ENCODE assay signal across 20 cellular contexts in the genomic region with DNA sequence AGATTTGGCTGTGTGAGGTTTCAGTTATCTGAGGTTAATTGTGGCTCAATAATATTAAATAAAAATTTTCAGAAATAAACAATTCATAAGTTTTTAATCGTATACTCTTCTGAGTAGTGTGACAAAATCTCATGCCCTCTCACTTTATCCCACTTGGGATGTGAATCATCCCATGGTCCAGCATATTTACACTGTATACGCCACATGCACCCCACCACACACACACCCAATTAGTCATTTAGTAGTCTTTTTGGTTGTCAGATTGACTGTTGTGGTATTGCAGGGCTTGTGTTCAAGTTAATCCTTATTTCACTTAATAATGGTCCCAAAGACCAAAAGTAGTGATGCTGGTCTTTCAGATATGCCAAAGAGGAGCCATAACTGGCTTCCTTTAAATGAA.
"Had no signal": no experiment of that assay in that cellular context is flagged by ENCODE, and none has a peak within 500 bp of the region (broad histone marks: within the 10 kb centered on the region; RNA-seq: fewer than 3 reads in every experiment).

No MANE protein-coding gene starts in this region.

- H3K36me3 ChIP-seq: colonic mucosa, esophagus squamous epithelium, left ventricle myocardium inferior, right atrium auricular region, thyroid gland had no signal

- H3K4me3 ChIP-seq: colonic mucosa, esophagus squamous epithelium, left ventricle myocardium inferior, right atrium auricular region, thyroid gland had no signal

- ATAC-seq: effector memory CD8-positive, alpha-beta T cell; natural killer cell; stimulated activated naive CD8-positive, alpha-beta T cell treated with anti-CD3 and anti-CD28 coated beads, Interleukin-15, Interleukin-2, amounts not matched to agents 100 U/mL and 50 U/mL, for 24 hours; T-cell had no signal

- H3K27ac ChIP-seq: colonic mucosa, dorsolateral prefrontal cortex, esophagus squamous epithelium, left ventricle myocardium inferior, right atrium auricular region, thyroid gland had no signal

- DNase-seq: activated B cell treated with CpG ODN at 0.5 μM for 24 hours; activated CD4-positive, alpha-beta T cell treated with anti-CD3 and anti-CD28 coated beads for 4 hours; activated CD4-positive, alpha-beta T cell treated with anti-CD3 and anti-CD28 coated beads, Interleukin-2, amount 50 U/mL, for 48 hours; activated naive CD4-positive, alpha-beta T cell treated with anti-CD3 and anti-CD28 coated beads for 36 hours; activated T-cell treated with anti-CD3 and anti-CD28 coated beads, Interleukin-2, amount 50 U/mL, for 48 hours; colonic mucosa; dorsolateral prefrontal cortex; effector memory CD8-positive, alpha-beta T cell; esophagus squamous epithelium; foreskin melanocyte; glutamatergic neuron; hippocampal formation; left ventricle myocardium inferior; midbrain; natural killer cell; stimulated activated CD4-positive, alpha-beta T cell treated with anti-CD3 and anti-CD28 coated beads, Interleukin-4, amount 100 ng/mL, for 24 hours; stimulated activated naive CD8-positive, alpha-beta T cell treated with anti-CD3 and anti-CD28 coated beads, Interleukin-15, Interleukin-2, amounts not matched to agents 100 U/mL and 50 U/mL, for 24 hours; T-cell; thyroid gland had no signal

- H3K27me3 ChIP-seq: colonic mucosa, esophagus squamous epithelium, right atrium auricular region, thyroid gland had no signal
